In genomic region chr22:48245119-48245485, GRCh38 we compare ENCODE assay signal across 18 cellular contexts.
"Had no signal": no experiment of that assay in that cellular context is flagged by ENCODE, and none has a peak within 500 bp of the region (broad histone marks: within the 10 kb centered on the region; RNA-seq: fewer than 3 reads in every experiment).

No MANE protein-coding gene starts in this region.

- ATAC-seq: foreskin keratinocyte; left lobe of liver; lower lobe of right lung; stimulated activated naive CD8-positive, alpha-beta T cell treated with anti-CD3 and anti-CD28 coated beads, Interleukin-15, Interleukin-2, amounts not matched to agents 100 U/mL and 50 U/mL, for 24 hours; T-cell; upper lobe of right lung had no signal

- H3K27me3 ChIP-seq: foreskin keratinocyte, neural progenitor cell had no signal

- H3K4me2 ChIP-seq: neural progenitor cell had no signal

- H3K4me1 ChIP-seq: foreskin keratinocyte, lower lobe of right lung, upper lobe of right lung had no signal

- H3K27ac Mint-ChIP-seq: activated naive CD4-positive, alpha-beta T cell treated with anti-CD3 and anti-CD28 coated beads, Interleukin-2, amount 50 U/mL, for 24 hours; brain; dendritic cell treated with granulocyte-macrophage colony-stimulating factor and Interleukin-4, amounts not matched to agents 40 ng/mL and 50 ng/mL, for 4 days; neural progenitor cell; T-cell; T-helper 2 cell treated with Interferon-gamma antibody and Interleukin-4, amounts not matched to agents 5 μg/mL and 100 μg/mL, for 36 hours had no signal

- H3K9ac ChIP-seq: neural progenitor cell had no signal

- H2AFZ ChIP-seq: neural progenitor cell had no signal

- H3K9me3 ChIP-seq: lower lobe of right lung, upper lobe of right lung had no signal

- H3K27ac ChIP-seq: foreskin keratinocyte, lower lobe of right lung, neural progenitor cell, upper lobe of right lung had no signal

- H3K4me3 Mint-ChIP-seq: activated naive CD4-positive, alpha-beta T cell treated with anti-CD3 and anti-CD28 coated beads, Interleukin-2, amount 50 U/mL, for 24 hours; brain; dendritic cell treated with granulocyte-macrophage colony-stimulating factor and Interleukin-4, amounts not matched to agents 40 ng/mL and 50 ng/mL, for 4 days; naive B cell; neural progenitor cell; T-cell; T-helper 2 cell treated with Interferon-gamma antibody and Interleukin-4, amounts not matched to agents 5 μg/mL and 100 μg/mL, for 36 hours had no signal

- H3K4me1 Mint-ChIP-seq: activated naive CD4-positive, alpha-beta T cell treated with anti-CD3 and anti-CD28 coated beads, Interleukin-2, amount 50 U/mL, for 24 hours had no signal

- H3K27me3 Mint-ChIP-seq: dendritic cell treated with granulocyte-macrophage colony-stimulating factor and Interleukin-4, amounts not matched to agents 40 ng/mL and 50 ng/mL, for 4 days had no signal

- H3K4me3 ChIP-seq: lower lobe of right lung, neural progenitor cell, upper lobe of right lung had no signal

- H3K36me3 ChIP-seq: lower lobe of right lung, neural progenitor cell, upper lobe of right lung had no signal

- H3K36me3 Mint-ChIP-seq: activated naive CD4-positive, alpha-beta T cell treated with anti-CD3 and anti-CD28 coated beads, Interleukin-2, amount 50 U/mL, for 24 hours; brain; naive B cell; T-cell had no signal

- DNase-seq: activated CD4-positive, alpha-beta T cell treated with anti-CD3 and anti-CD28 coated beads for 1 hour; activated gamma-delta T cell treated with Interleukin-2 at 50 U/mL for 16 hours; aorta; effector CD8-positive, alpha-beta T cell; foreskin keratinocyte; lower lobe of right lung; mesendoderm; naive B cell; stimulated activated CD4-positive, alpha-beta T cell treated with anti-CD3 and anti-CD28 coated beads, Interleukin-4, amount 100 ng/mL, for 4 hours; stimulated activated naive CD8-positive, alpha-beta T cell treated with anti-CD3 and anti-CD28 coated beads, Interleukin-15, Interleukin-2, amounts not matched to agents 100 U/mL and 50 U/mL, for 24 hours had no signal

- H3K9me3 Mint-ChIP-seq: activated naive CD4-positive, alpha-beta T cell treated with anti-CD3 and anti-CD28 coated beads, Interleukin-2, amount 50 U/mL, for 24 hours; dendritic cell treated with granulocyte-macrophage colony-stimulating factor and Interleukin-4, amounts not matched to agents 40 ng/mL and 50 ng/mL, for 4 days; naive B cell; T-cell; T-helper 2 cell treated with Interferon-gamma antibody and Interleukin-4, amounts not matched to agents 5 μg/mL and 100 μg/mL, for 36 hours had no signal
